12 cellular contexts compared by ENCODE assay signal in genomic region chr10:103653581-103654020, GRCh38.
DNase-seq lines count a peak whose midpoint lies in the region; ATAC-seq and TF ChIP-seq lines count a peak whose summit lies in the region.
"Had no signal": no experiment of that assay in that cellular context is flagged by ENCODE, and none has a peak within 500 bp of the region (broad histone marks: within the 10 kb centered on the region; RNA-seq: fewer than 3 reads in every experiment).

No MANE protein-coding gene starts in this region.

- peaks cover 3% of the 10 kb centered on the region for H3K27me3 Mint-ChIP-seq in brain

- TF ChIP-seq CTCF in brain (conservative IDR thresholded peaks at IDR 0.05): no peak

- no peak overlapping the region for H3K4me3 ChIP-seq in muscle layer of duodenum (ENCODE audit: low read depth in 1 of 2, low read length in 2 of 2)
- H3K4me3 ChIP-seq in MG63: no peak overlapping the region
- H3K4me3 ChIP-seq: SK-N-MC, thyroid gland had no signal

- H3K27me3 ChIP-seq in muscle layer of duodenum (ENCODE audit: low read depth, low read length): no peaks in the 10 kb centered on the region
- H3K27me3 ChIP-seq in MG63: no peaks in the 10 kb centered on the region
- H3K27me3 ChIP-seq: thyroid gland had no signal

- peak overlapping the region; percentile 74 for H3K27ac ChIP-seq in muscle layer of duodenum (ENCODE audit: low read length)
- H3K27ac ChIP-seq: SK-N-MC had no signal

- H3K36me3 ChIP-seq in muscle layer of duodenum (ENCODE audit: control insufficient read depth in 1 of 2, insufficient read depth in 2 of 2, low read length in 2 of 2) (peaks cover 4 to 30% of the 10 kb centered on the region in 2 donors), MG63 (peaks cover 61% of the 10 kb centered on the region)
- H3K36me3 ChIP-seq: thyroid gland had no signal

- H3K27ac Mint-ChIP-seq in brain: peak overlapping the region in 3 of 5 experiments; percentile 29 to 59 (median 44)

- peaks cover 31 to 47% of the 10 kb centered on the region in 2 donors for H3K4me1 ChIP-seq in muscle layer of duodenum (ENCODE audit: control insufficient read depth in 1 of 2, insufficient read depth in 2 of 2, low read length in 2 of 2)

- ATAC-seq in GM19467 (IDR thresholded peaks at IDR 0.05; ENCODE audit: unreplicated experiment) (no peak), HG03521 (IDR thresholded peaks at IDR 0.05; ENCODE audit: unreplicated experiment) (no peak), GM21381 (IDR thresholded peaks at IDR 0.05; ENCODE audit: unreplicated experiment) (no peak)

- DNase-seq in DMS53 (lab: John Stamatoyannopoulos, UW) (peak; percentile 73), NCI-H2081 (lab: John Stamatoyannopoulos, UW) (peak; percentile 88 to 96), MG63 (no peak)
- DNase-seq: activated CD4-positive, CD25-positive, alpha-beta regulatory T cell treated with anti-CD3 and anti-CD28 coated beads, Interleukin-2, amount 50 U/mL, for 72 hours; retina; thyroid gland had no signal

- peaks cover 28% of the 10 kb centered on the region for H3K36me3 Mint-ChIP-seq in brain

- peaks cover 0 to 3% of the 10 kb centered on the region in 2 donors for H3K9me3 ChIP-seq in muscle layer of duodenum (ENCODE audit: control insufficient read depth in 1 of 2, low read length in 2 of 2)
- H3K9me3 ChIP-seq in MG63: no peaks in the 10 kb centered on the region
- H3K9me3 ChIP-seq: thyroid gland had no signal

- no peak overlapping the region for H3K4me3 Mint-ChIP-seq in brain

- H3K4me1 Mint-ChIP-seq in brain: peaks cover 51% of the 10 kb centered on the region

- peaks cover 0 to 16% (median 4%) of the 10 kb centered on the region in 5 experiments for H3K9me3 Mint-ChIP-seq in brain
